In the genomic region with DNA sequence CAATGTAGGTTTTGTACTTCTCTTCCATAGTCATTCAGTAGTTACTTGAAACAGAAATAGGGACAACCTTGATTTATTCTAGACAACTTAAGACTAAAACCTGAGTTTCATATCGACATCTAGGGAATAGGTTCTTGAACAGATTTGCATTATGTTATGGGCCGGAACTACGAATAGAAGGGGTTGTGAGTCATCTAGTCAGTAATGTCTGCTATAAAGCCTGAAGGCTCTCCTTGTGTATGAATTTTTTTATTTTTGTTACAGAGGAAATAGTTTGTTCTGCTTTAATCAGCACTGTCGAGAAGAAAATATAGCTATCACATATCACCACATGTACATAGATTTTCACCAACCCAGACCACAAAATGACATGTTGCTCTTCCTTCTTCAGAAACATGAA, we compare ENCODE assay signal across 29 cellular contexts. TPM values are rescaled to one million over a fixed set of nuclear protein-coding genes. Genes with fewer than 3 reads are reported as not detected.
"Had no signal": no experiment of that assay in that cellular context is flagged by ENCODE, and none has a peak within 500 bp of the region (broad histone marks: within the 10 kb centered on the region; RNA-seq: fewer than 3 reads in every experiment).

No MANE protein-coding gene starts in this region.

- H3K27me3 ChIP-seq: SJCRH30 had no signal

- H3K9me3 ChIP-seq: SJCRH30, SK-N-SH had no signal

- H3K4me3 ChIP-seq: PC-9, SJCRH30 had no signal

- H3K36me3 Mint-ChIP-seq: activated naive CD4-positive, alpha-beta T cell treated with anti-CD3 and anti-CD28 coated beads, Interleukin-2, amount 50 U/mL, for 24 hours; brain had no signal

- H3K4me1 ChIP-seq: SJCRH30 had no signal

- H3K9ac ChIP-seq: SK-N-SH had no signal

- H2AFZ ChIP-seq: PC-9 had no signal

- H3K4me3 Mint-ChIP-seq: activated CD4-positive, alpha-beta T cell treated with anti-CD3 and anti-CD28 coated beads for 36 hours; activated CD4-positive, alpha-beta T cell treated with anti-CD3 and anti-CD28 coated beads, Interleukin-2, amount 10 ng/mL, durations not matched to agents 7 days and 5 days; activated CD8-positive, alpha-beta T cell treated with anti-CD3 and anti-CD28 coated beads, Interleukin-2, amount 10 ng/mL, durations not matched to agents 7 days and 5 days; activated naive CD4-positive, alpha-beta T cell treated with anti-CD3 and anti-CD28 coated beads, Interleukin-2, amount 50 U/mL, for 24 hours; activated naive CD8-positive, alpha-beta T cell treated with anti-CD3 and anti-CD28 coated beads, Interleukin-2, amount 50 U/mL, for 24 hours; activated T-cell treated with anti-CD3 and anti-CD28 coated beads, Interleukin-2, amount 50 U/mL, for 24 hours; brain; T-helper 1 cell treated with Interleukin-12 subunit alpha and Interleukin-12 subunit beta and Interleukin-4 antibody, amounts not matched to agents 30 μg/mL and 1 μg/mL, for 36 hours; T-helper 2 cell treated with Interferon-gamma antibody and Interleukin-4, amounts not matched to agents 5 μg/mL and 100 μg/mL, for 36 hours had no signal

- H3K27ac Mint-ChIP-seq: activated CD4-positive, alpha-beta T cell treated with anti-CD3 and anti-CD28 coated beads for 36 hours; activated CD4-positive, alpha-beta T cell treated with anti-CD3 and anti-CD28 coated beads, Interleukin-2, amount 10 ng/mL, durations not matched to agents 7 days and 5 days; activated CD8-positive, alpha-beta T cell treated with anti-CD3 and anti-CD28 coated beads, Interleukin-2, amount 10 ng/mL, durations not matched to agents 7 days and 5 days; activated naive CD4-positive, alpha-beta T cell treated with anti-CD3 and anti-CD28 coated beads, Interleukin-2, amount 50 U/mL, for 24 hours; activated naive CD8-positive, alpha-beta T cell treated with anti-CD3 and anti-CD28 coated beads, Interleukin-2, amount 50 U/mL, for 24 hours; activated T-cell treated with anti-CD3 and anti-CD28 coated beads, Interleukin-2, amount 50 U/mL, for 24 hours; activated T-helper 2 cell treated with anti-CD3 and anti-CD28 coated beads, Interferon-gamma antibody, Interleukin-2, Interleukin-4, amounts not matched to agents 10 μg/mL and 5 μg/mL and 100 μg/mL, durations not matched to agents 14 hours and 24 hours and 36 hours; brain; T-helper 1 cell treated with Interleukin-12 subunit alpha and Interleukin-12 subunit beta and Interleukin-4 antibody, amounts not matched to agents 30 μg/mL and 1 μg/mL, for 36 hours; T-helper 2 cell treated with Interferon-gamma antibody and Interleukin-4, amounts not matched to agents 5 μg/mL and 100 μg/mL, for 36 hours had no signal

- H3K9me3 Mint-ChIP-seq: activated CD4-positive, alpha-beta T cell treated with anti-CD3 and anti-CD28 coated beads, Interleukin-2, amount 10 ng/mL, durations not matched to agents 7 days and 5 days; activated naive CD4-positive, alpha-beta T cell treated with anti-CD3 and anti-CD28 coated beads, Interleukin-2, amount 50 U/mL, for 24 hours; activated naive CD8-positive, alpha-beta T cell treated with anti-CD3 and anti-CD28 coated beads, Interleukin-2, amount 50 U/mL, for 24 hours; activated T-cell treated with anti-CD3 and anti-CD28 coated beads, Interleukin-2, amount 50 U/mL, for 24 hours; activated T-helper 2 cell treated with anti-CD3 and anti-CD28 coated beads, Interferon-gamma antibody, Interleukin-2, Interleukin-4, amounts not matched to agents 10 μg/mL and 5 μg/mL and 100 μg/mL, durations not matched to agents 14 hours and 24 hours and 36 hours; brain; T-helper 1 cell treated with Interleukin-12 subunit alpha and Interleukin-12 subunit beta and Interleukin-4 antibody, amounts not matched to agents 30 μg/mL and 1 μg/mL, for 36 hours; T-helper 2 cell treated with Interferon-gamma antibody and Interleukin-4, amounts not matched to agents 5 μg/mL and 100 μg/mL, for 36 hours had no signal

- DNase-seq: activated CD4-positive, alpha-beta T cell treated with anti-CD3 and anti-CD28 coated beads for 36 hours; activated CD4-positive, alpha-beta T cell treated with anti-CD3 and anti-CD28 coated beads, Interleukin-2, amount 10 ng/mL, durations not matched to agents 7 days and 5 days; activated CD4-positive, alpha-beta T cell treated with anti-CD3 and anti-CD28 coated beads, Interleukin-2, amount 50 U/mL, for 48 hours; activated CD8-positive, alpha-beta T cell treated with anti-CD3 and anti-CD28 coated beads, Interleukin-2, amount 10 ng/mL, durations not matched to agents 7 days and 5 days; activated gamma-delta T cell; activated naive CD4-positive, alpha-beta T cell treated with Interleukin-2 at 50 U/mL for 16 hours; activated naive CD8-positive, alpha-beta T cell treated with anti-CD3 and anti-CD28 coated beads, Interleukin-2, amount 50 U/mL, for 24 hours; activated T-cell treated with anti-CD3 and anti-CD28 coated beads, Interleukin-2, amount 50 U/mL, for 24 hours; central memory CD4-positive, alpha-beta T cell; NCI-H1105; NCI-H1417 treated with DMSO at 0.1 percent for 48 hours; NCI-H187 treated with DMSO at 0.1 percent for 48 hours; NCI-H2081 treated with DMSO at 0.1 percent for 48 hours; NCI-H226; NCI-H524 treated with DMSO at 0.1 percent for 48 hours; NK-92 treated with Interleukin-12 subunit alpha and Interleukin-12 subunit beta, amount 100 ng/mL, for 24 hours; PC-9; SHP77; SJCRH30; SK-N-SH had no signal

- H3K4me2 ChIP-seq: PC-9, SK-N-SH had no signal

- H3K36me3 ChIP-seq: SJCRH30 had no signal

- H3K4me1 Mint-ChIP-seq: activated CD4-positive, alpha-beta T cell treated with anti-CD3 and anti-CD28 coated beads for 36 hours; activated CD4-positive, alpha-beta T cell treated with anti-CD3 and anti-CD28 coated beads, Interleukin-2, amount 10 ng/mL, durations not matched to agents 7 days and 5 days; activated naive CD4-positive, alpha-beta T cell treated with anti-CD3 and anti-CD28 coated beads, Interleukin-2, amount 50 U/mL, for 24 hours; activated naive CD8-positive, alpha-beta T cell treated with anti-CD3 and anti-CD28 coated beads, Interleukin-2, amount 50 U/mL, for 24 hours; brain had no signal

- ATAC-seq: activated CD4-positive, alpha-beta T cell treated with anti-CD3 and anti-CD28 coated beads for 36 hours; activated CD4-positive, CD25-positive, alpha-beta regulatory T cell treated with anti-CD3 and anti-CD28 coated beads, Interleukin-2, amount 50 U/mL, for 24 hours; activated CD8-positive, alpha-beta T cell treated with anti-CD3 and anti-CD28 coated beads, Interleukin-2, amount 10 ng/mL, durations not matched to agents 7 days and 5 days; activated naive CD8-positive, alpha-beta T cell treated with anti-CD3 and anti-CD28 coated beads, Interleukin-2, amount 50 U/mL, for 24 hours had no signal

- H3K27ac ChIP-seq: PC-9, SJCRH30 had no signal

RNA-seq across cellular contexts. Expression of gene TRIM43, which starts 17.3 kb away (rescaled TPM):
- total RNA-seq: activated CD4-positive, alpha-beta T cell treated with anti-CD3 and anti-CD28 coated beads for 36 hours; activated CD4-positive, alpha-beta T cell treated with anti-CD3 and anti-CD28 coated beads, Interleukin-2, amount 10 ng/mL, durations not matched to agents 7 days and 5 days; activated CD8-positive, alpha-beta T cell treated with anti-CD3 and anti-CD28 coated beads, Interleukin-2, amount 10 ng/mL, durations not matched to agents 7 days and 5 days; chondrocyte; MCF 10A; OCI-LY7; PC-9; SJCRH30 had no signal
